Comparison of ENCODE assay signal across 8 cellular contexts in genomic region chr6:30815085-30815742, GRCh38.
DNase-seq lines count a peak whose midpoint lies in the region; ATAC-seq, FAIRE-seq and TF ChIP-seq lines count a peak whose summit lies in the region.
"Not testable (repeated sequence)": the region's sequence is repeated elsewhere in the genome, so short reads cannot be mapped to it uniquely, and the experiment has no call there.

No MANE protein-coding gene starts in this region.

- peak overlapping the region; percentile 91 for H3K27ac Mint-ChIP-seq in activated CD4-positive, alpha-beta memory T cell treated with anti-CD3 and anti-CD28 coated beads for 36 hours
- peak overlapping the region; percentile 96 for H3K27ac Mint-ChIP-seq in activated T-helper 2 cell treated with anti-CD3 and anti-CD28 coated beads, Interferon-gamma antibody, Interleukin-2, Interleukin-4, amounts not matched to agents 10 μg/mL and 5 μg/mL and 100 μg/mL, durations not matched to agents 14 hours and 24 hours and 36 hours
- H3K27ac Mint-ChIP-seq in MCF 10A (ENCODE audit: low read depth, unreplicated experiment), result peak overlapping the region; percentile 92

- H3K4me1 Mint-ChIP-seq in activated CD4-positive, alpha-beta memory T cell treated with anti-CD3 and anti-CD28 coated beads for 36 hours (ENCODE audit: low read depth), result peaks cover 95% of the 10 kb centered on the region
- peaks cover 73% of the 10 kb centered on the region for H3K4me1 Mint-ChIP-seq in activated T-helper 2 cell treated with anti-CD3 and anti-CD28 coated beads, Interferon-gamma antibody, Interleukin-2, Interleukin-4, amounts not matched to agents 10 μg/mL and 5 μg/mL and 100 μg/mL, durations not matched to agents 14 hours and 24 hours and 36 hours (ENCODE audit: low read depth)
- peaks cover 47% of the 10 kb centered on the region for H3K4me1 Mint-ChIP-seq in MCF 10A (ENCODE audit: insufficient read depth, unreplicated experiment)

- WGBS in HepG2 (ENCODE audit: low lambda C conversion rate), result 89% methylated on average over 12 of the region's 12 CpGs

- H3K4me2 ChIP-seq in HepG2 (ENCODE audit: low read depth, low read length), result not testable (repeated sequence)

- H3K4me3 ChIP-seq in A673 (ENCODE audit: low read depth, low read length, poor library complexity, severe bottlenecking); SJSA1; HepG2 (replicated peaks in 1 of 3; ENCODE audit: insufficient read depth in 1 of 3, low read depth in 2 of 3, low read length in 3 of 3): not testable (repeated sequence)

- H3K4me1 ChIP-seq in A673 (ENCODE audit: insufficient read depth, low read length, poor library complexity, severe bottlenecking), result not testable (repeated sequence)
- H3K4me1 ChIP-seq in SJSA1 (replicated peaks) (peaks cover 59% of the 10 kb centered on the region), HepG2 (ENCODE audit: insufficient read depth, low read length) (peaks cover 53% of the 10 kb centered on the region)

- H3K27ac ChIP-seq in A673 (ENCODE audit: low read depth, low read length, poor library complexity, severe bottlenecking), result not testable (repeated sequence)
- H3K27ac ChIP-seq in SJSA1 (peak overlapping the region; percentile 88), HepG2 (ENCODE audit: extremely low read length, insufficient read depth, low read length) (peak overlapping the region; percentile 20)

- H3K36me3 Mint-ChIP-seq in activated CD4-positive, alpha-beta memory T cell treated with anti-CD3 and anti-CD28 coated beads for 36 hours, result peaks cover 22% of the 10 kb centered on the region
- H3K36me3 Mint-ChIP-seq in activated T-helper 2 cell treated with anti-CD3 and anti-CD28 coated beads, Interferon-gamma antibody, Interleukin-2, Interleukin-4, amounts not matched to agents 10 μg/mL and 5 μg/mL and 100 μg/mL, durations not matched to agents 14 hours and 24 hours and 36 hours (ENCODE audit: low read depth), result peaks cover 54% of the 10 kb centered on the region
- H3K36me3 Mint-ChIP-seq in MCF 10A (ENCODE audit: insufficient read depth, unreplicated experiment), result not testable (repeated sequence)

- BruUV-seq in A673 (replicated peaks; lab: Mats Ljungman, UMichigan), result TSS peak; percentile 91
- BruUV-seq in MCF 10A (replicated peaks; lab: Mats Ljungman, UMichigan), result TSS peak; percentile 78
- TSS peak; percentile 100 for BruUV-seq in HepG2 (replicated peaks; lab: Mats Ljungman, UMichigan)

- TF ChIP-seq RAD21 in HepG2 (CRISPR knock-in tag; IDR thresholded peaks at IDR 0.05), result not testable (repeated sequence)

- not testable (repeated sequence) for H3K9ac ChIP-seq in HepG2 (ENCODE audit: insufficient read depth, low read depth, low read length)

- not testable (repeated sequence) for DNase-seq in A673 (ENCODE audit: low spot score); SJSA1 (ENCODE audit: low read depth in 1 of 2, low spot score in 2 of 2); activated T-helper 2 cell treated with anti-CD3 and anti-CD28 coated beads, Interferon-gamma antibody, Interleukin-2, Interleukin-4, amounts not matched to agents 10 μg/mL and 5 μg/mL and 100 μg/mL, durations not matched to agents 14 hours and 24 hours and 36 hours (ENCODE audit: low spot score); MCF 10A (ENCODE audit: unreplicated experiment); HepG2 (ENCODE audit: low spot score)
- DNase-seq in EL, result peak; percentile 45
- peak; percentile 63 for DNase-seq in activated CD4-positive, alpha-beta memory T cell treated with anti-CD3 and anti-CD28 coated beads for 36 hours
- peak; percentile 80 for DNase-seq in stimulated activated CD4-positive, alpha-beta T cell treated with anti-CD3 and anti-CD28 coated beads, Interleukin-1b, Interleukin-23, amount 100 ng/mL, for 48 hours

- peak; percentile 38 to 67; a peak in 2 of 4 replicates for TF ChIP-seq POLR2A in HepG2 (IDR thresholded peaks at IDR 0.05; ENCODE audit: insufficient read depth in 1 of 2, low read depth in 2 of 2, low read length in 2 of 2)

- in situ Hi-C loops in HepG2 (cut with HindIII; ENCODE audit: extremely low pct_ligation_motif_present, low pct_unique_long_range_greater_than_20kb), result not testable (repeated sequence)

- intact Hi-C loops in A673 (cut with micrococcal nuclease; ENCODE audit: unreplicated experiment); activated T-helper 2 cell treated with anti-CD3 and anti-CD28 coated beads, Interferon-gamma antibody, Interleukin-2, Interleukin-4, amounts not matched to agents 10 μg/mL and 5 μg/mL and 100 μg/mL, durations not matched to agents 14 hours and 24 hours and 36 hours (cut with micrococcal nuclease); MCF 10A (cut with micrococcal nuclease); HepG2 (cut with micrococcal nuclease; ENCODE audit: unreplicated experiment): not testable (repeated sequence)
- intact Hi-C loops in activated CD4-positive, alpha-beta memory T cell treated with anti-CD3 and anti-CD28 coated beads for 36 hours (cut with micrococcal nuclease), result loop anchor here (10.0 kb wide), 1 partner anchor 750 kb away; no protein-coding TSS in a partner anchor

- ATAC-seq in HepG2, result peak; percentile 52

- H2AFZ ChIP-seq in HepG2 (ENCODE audit: low read length), result not testable (repeated sequence)

- H3K4me3 Mint-ChIP-seq in activated CD4-positive, alpha-beta memory T cell treated with anti-CD3 and anti-CD28 coated beads for 36 hours, result peak overlapping the region; percentile 48
- not testable (repeated sequence) for H3K4me3 Mint-ChIP-seq in activated T-helper 2 cell treated with anti-CD3 and anti-CD28 coated beads, Interferon-gamma antibody, Interleukin-2, Interleukin-4, amounts not matched to agents 10 μg/mL and 5 μg/mL and 100 μg/mL, durations not matched to agents 14 hours and 24 hours and 36 hours (ENCODE audit: low read depth); MCF 10A (ENCODE audit: unreplicated experiment)

- not testable (repeated sequence) for TF ChIP-seq EP300 in HepG2 (IDR thresholded peaks at IDR 0.05; ENCODE audit: low read depth in 2 of 2, low read length in 2 of 2); HepG2 (CRISPR knock-in tag; IDR thresholded peaks at IDR 0.05; ENCODE audit: borderline replicate concordance)

- POLR2A ChIA-PET in A673 (lab: Charles Lee; ENCODE audit: low non-redundant PET), result interaction anchor here (0.6 kb wide), 1 partner anchor 308 kb away, joined by 11 read pairs; no protein-coding TSS in a partner anchor
- POLR2A ChIA-PET in activated CD4-positive, alpha-beta memory T cell treated with anti-CD3 and anti-CD28 coated beads for 36 hours (lab: Charles Lee), result interaction anchor here (0.6 to 1.7 kb wide), 9 partner anchors 15 to 202 kb away, joined by 3 to 6 read pairs (median 4); partner anchors contain the start of genes FLOT1 and IER3
- POLR2A ChIA-PET in MCF 10A (lab: Yijun Ruan, JAX), result interaction anchor here (0.6 to 2.4 kb wide), 10 partner anchors 19 to 200 kb away, joined by 3 to 13 read pairs (median 5); partner anchors contain the start of gene IER3
- POLR2A ChIA-PET in HepG2 (lab: Yijun Ruan, JAX), result interaction anchor here (0.9 to 4.9 kb wide), 13 partner anchors 8 to 143 kb away, joined by 3 to 24 read pairs (median 7); partner anchors contain the start of genes DHX16, GTF2H4, IER3 and MDC1

- not testable (repeated sequence) for H3K79me2 ChIP-seq in HepG2 (ENCODE audit: insufficient read depth, low read length)

- not testable (repeated sequence) for H3K36me3 ChIP-seq in A673 (ENCODE audit: insufficient read depth, low read length, poor library complexity, severe bottlenecking); SJSA1; HepG2 (replicated peaks in 1 of 2; ENCODE audit: control insufficient read depth in 1 of 2, insufficient read depth in 2 of 2, low read length in 2 of 2)

- not testable (repeated sequence) for FAIRE-seq in HepG2 (lab: Jason Lieb, UNC)

- CTCF ChIA-PET in A673 (lab: Charles Lee); HepG2 (lab: Yijun Ruan, JAX; ENCODE audit: low intra/inter-chr PET ratio, low total read pairs): not testable (repeated sequence)
- CTCF ChIA-PET in activated CD4-positive, alpha-beta memory T cell treated with anti-CD3 and anti-CD28 coated beads for 36 hours (lab: Charles Lee), result interaction anchor here (0.8 kb wide), 1 partner anchor 79 kb away, joined by 4 read pairs; no protein-coding TSS in a partner anchor
- CTCF ChIA-PET in MCF 10A (lab: Yijun Ruan, JAX), result interaction anchor here (0.7 to 1.6 kb wide), 7 partner anchors 12 to 184 kb away, joined by 3 to 5 read pairs (median 4); no protein-coding TSS in a partner anchor

- not testable (repeated sequence) for H4K20me1 ChIP-seq in HepG2 (ENCODE audit: insufficient read depth, low read length)

- not testable (repeated sequence) for H3K9me3 ChIP-seq in A673 (ENCODE audit: low read depth, low read length, poor library complexity, severe bottlenecking); SJSA1 (replicated peaks); HepG2 (ENCODE audit: low read length)

- not testable (repeated sequence) for H3K27me3 Mint-ChIP-seq in activated CD4-positive, alpha-beta memory T cell treated with anti-CD3 and anti-CD28 coated beads for 36 hours; activated T-helper 2 cell treated with anti-CD3 and anti-CD28 coated beads, Interferon-gamma antibody, Interleukin-2, Interleukin-4, amounts not matched to agents 10 μg/mL and 5 μg/mL and 100 μg/mL, durations not matched to agents 14 hours and 24 hours and 36 hours (ENCODE audit: low read depth); MCF 10A (ENCODE audit: insufficient read depth, unreplicated experiment)

- H3K9me3 Mint-ChIP-seq in activated CD4-positive, alpha-beta memory T cell treated with anti-CD3 and anti-CD28 coated beads for 36 hours, result peaks cover 17% of the 10 kb centered on the region
- peaks cover 12% of the 10 kb centered on the region for H3K9me3 Mint-ChIP-seq in activated T-helper 2 cell treated with anti-CD3 and anti-CD28 coated beads, Interferon-gamma antibody, Interleukin-2, Interleukin-4, amounts not matched to agents 10 μg/mL and 5 μg/mL and 100 μg/mL, durations not matched to agents 14 hours and 24 hours and 36 hours
- H3K9me3 Mint-ChIP-seq in MCF 10A (ENCODE audit: unreplicated experiment), result not testable (repeated sequence)

- not testable (repeated sequence) for H3K27me3 ChIP-seq in A673 (replicated peaks; ENCODE audit: insufficient read depth, low read depth, low read length, poor library complexity); SJSA1 (replicated peaks); HepG2 (ENCODE audit: control insufficient read depth in 1 of 2, insufficient read depth in 2 of 2, low read length in 2 of 2)

- not testable (repeated sequence) for TF ChIP-seq CTCF in A673 (conservative IDR thresholded peaks at IDR 0.05; ENCODE audit: low read depth, low read length); MCF 10A (IDR thresholded peaks at IDR 0.05; ENCODE audit: unreplicated experiment); HepG2 (CRISPR knock-in tag; IDR thresholded peaks at IDR 0.05)
